In genomic region chr3:144350125-144350524, GRCh38 we compare ENCODE assay signal across 22 cellular contexts.
"Had no signal": no experiment of that assay in that cellular context is flagged by ENCODE, and none has a peak within 500 bp of the region (broad histone marks: within the 10 kb centered on the region; RNA-seq: fewer than 3 reads in every experiment).

No MANE protein-coding gene starts in this region.

- H3K9me3 Mint-ChIP-seq: effector memory CD8-positive, alpha-beta T cell; mesothelial cell of epicardium; nephron progenitor cell had no signal

- FAIRE-seq: frontal cortex, keratinocyte, pancreas had no signal

- H3K9me3 ChIP-seq: left lung, mucosa of descending colon, pancreas, stomach, thyroid gland, vagina had no signal

- DNase-seq: cortex of kidney; effector memory CD8-positive, alpha-beta T cell; left lung; mesenchymal stem cell; mucosa of descending colon; naive thymus-derived CD4-positive, alpha-beta T cell; nephron progenitor cell; pancreas; stimulated activated CD4-positive, alpha-beta T cell treated with anti-CD3 and anti-CD28 coated beads, Interleukin-12 subunit alpha, Interleukin-12 subunit beta, amount 100 ng/mL, for 4 hours; stimulated activated CD4-positive, alpha-beta T cell treated with anti-CD3 and anti-CD28 coated beads, Interleukin-1b, Interleukin-23, amount 100 ng/mL, for 48 hours; stimulated activated CD4-positive, alpha-beta T cell treated with anti-CD3 and anti-CD28 coated beads, Interleukin-4, amount 100 ng/mL, for 24 hours; stimulated activated naive CD4-positive, alpha-beta T cell treated with Interleukin-2 at 50 U/mL for 16 hours; stomach; thyroid gland; trophoblast cell had no signal

- H3K4me2 ChIP-seq: smooth muscle cell had no signal

- H3K27ac Mint-ChIP-seq: effector memory CD8-positive, alpha-beta T cell; mesothelial cell of epicardium; naive thymus-derived CD4-positive, alpha-beta T cell; nephron progenitor cell; stimulated activated effector memory CD8-positive, alpha-beta T cell treated with anti-CD3 and anti-CD28 coated beads, Interleukin-12 subunit alpha, Interleukin-12 subunit beta, amount 100 ng/mL, for 72 hours had no signal

- H3K4me1 ChIP-seq: left lung, vagina had no signal

- H3K27ac ChIP-seq: left lung, pancreas, stomach, thyroid gland, vagina had no signal

- H3K36me3 Mint-ChIP-seq: mesothelial cell of epicardium; naive thymus-derived CD4-positive, alpha-beta T cell; stimulated activated effector memory CD8-positive, alpha-beta T cell treated with anti-CD3 and anti-CD28 coated beads, Interleukin-12 subunit alpha, Interleukin-12 subunit beta, amount 100 ng/mL, for 72 hours had no signal

- H3K36me3 ChIP-seq: left lung, pancreas, stomach, thyroid gland, vagina had no signal

- ATAC-seq: effector memory CD8-positive, alpha-beta T cell; left lung; mucosa of descending colon; naive thymus-derived CD4-positive, alpha-beta T cell; pancreas; sciatic nerve; stimulated activated effector memory CD8-positive, alpha-beta T cell treated with anti-CD3 and anti-CD28 coated beads, Interleukin-12 subunit alpha, Interleukin-12 subunit beta, amount 100 ng/mL, for 72 hours had no signal

- H3K4me1 Mint-ChIP-seq: nephron progenitor cell; stimulated activated effector memory CD8-positive, alpha-beta T cell treated with anti-CD3 and anti-CD28 coated beads, Interleukin-12 subunit alpha, Interleukin-12 subunit beta, amount 100 ng/mL, for 72 hours had no signal

- H3K4me3 Mint-ChIP-seq: effector memory CD8-positive, alpha-beta T cell; mesothelial cell of epicardium; naive thymus-derived CD4-positive, alpha-beta T cell; nephron progenitor cell; stimulated activated effector memory CD8-positive, alpha-beta T cell treated with anti-CD3 and anti-CD28 coated beads, Interleukin-12 subunit alpha, Interleukin-12 subunit beta, amount 100 ng/mL, for 72 hours had no signal

- H3K4me3 ChIP-seq: left lung, mucosa of descending colon, pancreas, smooth muscle cell, stomach, thyroid gland, vagina had no signal

- H3K27me3 ChIP-seq: left lung, pancreas, stomach, thyroid gland, vagina had no signal
